22 cellular contexts compared by ENCODE assay signal in the genomic region with DNA sequence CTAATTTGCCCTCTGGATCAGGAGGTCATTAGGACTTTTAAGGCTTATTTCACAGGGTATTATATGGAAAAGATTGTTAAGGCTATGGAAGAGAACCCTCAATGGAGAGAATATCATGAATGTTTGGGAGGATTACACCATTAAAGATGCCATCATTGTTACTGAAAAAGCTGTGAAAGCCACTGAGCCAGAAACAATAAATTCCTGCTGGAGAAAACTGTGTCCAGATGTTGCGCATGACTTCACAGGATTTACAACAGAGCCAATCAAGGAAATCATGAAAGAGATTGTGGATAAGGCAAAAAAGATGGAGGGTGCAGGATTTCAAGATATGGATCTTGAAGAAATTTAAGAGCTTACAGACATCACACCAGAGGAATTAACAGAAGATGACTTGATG.
"Had no signal": no experiment of that assay in that cellular context is flagged by ENCODE, and none has a peak within 500 bp of the region (broad histone marks: within the 10 kb centered on the region; RNA-seq: fewer than 3 reads in every experiment).

No MANE protein-coding gene starts in this region.

- H2AFZ ChIP-seq: neural progenitor cell had no signal

- H3K9ac ChIP-seq: neural progenitor cell had no signal

- H3K4me1 ChIP-seq: esophagus muscularis mucosa, gastroesophageal sphincter, left lung, lower lobe of right lung, neural progenitor cell, spleen, tibial nerve had no signal

- H3K36me3 ChIP-seq: esophagus muscularis mucosa, gastroesophageal sphincter, left lung, lower lobe of right lung, neural progenitor cell, spleen, tibial nerve had no signal

- H3K27ac ChIP-seq: esophagus muscularis mucosa, gastroesophageal sphincter, left lung, lower lobe of right lung, neural progenitor cell, spleen, tibial nerve had no signal

- DNase-seq: activated CD4-positive, alpha-beta T cell treated with anti-CD3 and anti-CD28 coated beads for 36 hours; activated CD4-positive, CD25-positive, alpha-beta regulatory T cell; activated CD8-positive, alpha-beta memory T cell treated with anti-CD3 and anti-CD28 coated beads, Interleukin-2, amount 10 ng/mL, durations not matched to agents 7 days and 5 days; activated CD8-positive, alpha-beta T cell treated with anti-CD3 and anti-CD28 coated beads, Interleukin-2, amount 10 ng/mL, durations not matched to agents 7 days and 5 days; activated naive CD8-positive, alpha-beta T cell treated with anti-CD3 and anti-CD28 coated beads, Interleukin-2, amount 50 U/mL, for 24 hours; activated T-cell treated with anti-CD3 and anti-CD28 coated beads, Interleukin-2, amount 50 U/mL, for 48 hours; amygdala; endodermal cell; head of caudate nucleus; hippocampal formation; immature natural killer cell; kidney; left lung; lower lobe of right lung; natural killer cell; right cardiac atrium; spleen; stimulated activated naive CD4-positive, alpha-beta T cell treated with Interleukin-2 at 50 U/mL for 16 hours had no signal

- ATAC-seq: activated CD4-positive, alpha-beta T cell treated with anti-CD3 and anti-CD28 coated beads for 36 hours; activated CD8-positive, alpha-beta memory T cell treated with anti-CD3 and anti-CD28 coated beads, Interleukin-2, amount 10 ng/mL, durations not matched to agents 7 days and 5 days; activated CD8-positive, alpha-beta T cell treated with anti-CD3 and anti-CD28 coated beads, Interleukin-2, amount 10 ng/mL, durations not matched to agents 7 days and 5 days; activated naive CD8-positive, alpha-beta T cell treated with anti-CD3 and anti-CD28 coated beads, Interleukin-2, amount 50 U/mL, for 24 hours; gastroesophageal sphincter; left lung; lower lobe of right lung; natural killer cell; right cardiac atrium had no signal

- H3K27me3 ChIP-seq: esophagus muscularis mucosa, gastroesophageal sphincter, left lung, neural progenitor cell, spleen, tibial nerve had no signal

- H3K4me3 ChIP-seq: esophagus muscularis mucosa, gastroesophageal sphincter, left lung, lower lobe of right lung, neural progenitor cell, spleen, tibial nerve had no signal

- H3K4me2 ChIP-seq: neural progenitor cell had no signal
